ENCODE assay signal across 11 cellular contexts in the genomic region with DNA sequence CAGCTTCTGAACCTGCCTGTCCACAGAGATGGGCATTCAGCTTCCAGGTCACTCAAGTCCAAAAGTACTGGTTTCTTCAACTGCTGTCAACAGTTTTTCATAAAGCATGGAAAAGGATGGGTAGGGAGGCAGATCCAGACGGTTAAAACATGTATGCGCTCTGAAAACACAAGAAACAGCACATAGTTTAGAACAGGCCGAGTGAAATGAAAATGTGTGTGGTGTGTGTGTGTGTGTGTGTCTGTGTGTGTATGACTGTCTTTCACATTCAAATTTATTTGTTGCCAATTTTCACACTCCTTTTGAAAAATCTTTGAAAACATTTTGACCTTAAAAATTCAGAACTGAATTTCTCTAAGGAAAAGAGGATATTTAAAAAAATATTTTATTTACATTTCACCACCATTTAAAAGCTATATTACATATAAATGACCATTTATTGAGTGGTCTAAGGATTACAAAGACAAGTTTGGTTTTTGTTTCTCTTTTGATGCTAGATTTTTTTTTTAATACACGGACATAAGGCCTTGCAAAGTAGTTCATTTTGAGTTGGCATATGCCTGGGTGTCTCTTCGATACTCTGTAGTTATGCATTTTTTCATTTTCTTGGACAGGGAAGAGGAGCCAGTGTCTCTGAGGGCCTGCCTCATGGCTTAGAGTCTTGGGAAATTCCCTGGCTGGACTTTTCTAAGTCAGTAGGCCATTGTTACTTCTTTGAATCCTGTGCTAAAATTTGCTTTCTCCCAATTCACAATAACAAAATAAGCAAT. TPM values are rescaled to one million over a fixed set of nuclear protein-coding genes. Genes with fewer than 3 reads are reported as not detected.
DNase-seq lines count a peak whose midpoint lies in the region; ATAC-seq and TF ChIP-seq lines count a peak whose summit lies in the region.
"Had no signal": no experiment of that assay in that cellular context is flagged by ENCODE, and none has a peak within 500 bp of the region (broad histone marks: within the 10 kb centered on the region; RNA-seq: fewer than 3 reads in every experiment).

No MANE protein-coding gene starts in this region.

- no peak for TF ChIP-seq POLR2A in GM18505 (IDR thresholded peaks at IDR 0.05; ENCODE audit: borderline replicate concordance, extremely low read depth, insufficient read depth, insufficient read length)

- H3K4me3 Mint-ChIP-seq in activated naive CD4-positive, alpha-beta T cell treated with anti-CD3 and anti-CD28 coated beads for 36 hours = peak overlapping the region; percentile 15
- peak overlapping the region; percentile 63 for H3K4me3 Mint-ChIP-seq in T-helper 2 cell treated with Interferon-gamma antibody and Interleukin-4, amounts not matched to agents 5 μg/mL and 100 μg/mL, for 36 hours
- peak overlapping the region; percentile 62 for H3K4me3 Mint-ChIP-seq in stimulated activated effector memory CD8-positive, alpha-beta T cell treated with anti-CD3 and anti-CD28 coated beads, Interleukin-12 subunit alpha, Interleukin-12 subunit beta, amount 100 ng/mL, for 72 hours

- no peak for ATAC-seq in stimulated activated effector memory CD8-positive, alpha-beta T cell treated with anti-CD3 and anti-CD28 coated beads, Interleukin-12 subunit alpha, Interleukin-12 subunit beta, amount 100 ng/mL, for 72 hours
- ATAC-seq in HG03175 (IDR thresholded peaks at IDR 0.05; ENCODE audit: unreplicated experiment) = no peak
- no peak for ATAC-seq in GM18505 (IDR thresholded peaks at IDR 0.05; ENCODE audit: unreplicated experiment)

- no peaks in the 10 kb centered on the region for H3K9me3 Mint-ChIP-seq in activated naive CD4-positive, alpha-beta T cell treated with anti-CD3 and anti-CD28 coated beads for 36 hours
- H3K9me3 Mint-ChIP-seq in T-helper 2 cell treated with Interferon-gamma antibody and Interleukin-4, amounts not matched to agents 5 μg/mL and 100 μg/mL, for 36 hours = peaks cover 5% of the 10 kb centered on the region
- H3K9me3 Mint-ChIP-seq in stimulated activated effector memory CD8-positive, alpha-beta T cell treated with anti-CD3 and anti-CD28 coated beads, Interleukin-12 subunit alpha, Interleukin-12 subunit beta, amount 100 ng/mL, for 72 hours = no peaks in the 10 kb centered on the region

- H3K27ac Mint-ChIP-seq in activated naive CD4-positive, alpha-beta T cell treated with anti-CD3 and anti-CD28 coated beads for 36 hours = peak overlapping the region; percentile 56
- H3K27ac Mint-ChIP-seq in T-helper 2 cell treated with Interferon-gamma antibody and Interleukin-4, amounts not matched to agents 5 μg/mL and 100 μg/mL, for 36 hours = peak overlapping the region; percentile 85
- H3K27ac Mint-ChIP-seq in stimulated activated effector memory CD8-positive, alpha-beta T cell treated with anti-CD3 and anti-CD28 coated beads, Interleukin-12 subunit alpha, Interleukin-12 subunit beta, amount 100 ng/mL, for 72 hours = peak overlapping the region; percentile 92

- peaks cover 44% of the 10 kb centered on the region for H3K4me1 Mint-ChIP-seq in activated naive CD4-positive, alpha-beta T cell treated with anti-CD3 and anti-CD28 coated beads for 36 hours (ENCODE audit: low read depth)
- H3K4me1 Mint-ChIP-seq in T-helper 2 cell treated with Interferon-gamma antibody and Interleukin-4, amounts not matched to agents 5 μg/mL and 100 μg/mL, for 36 hours (ENCODE audit: low read depth) = peaks cover 42% of the 10 kb centered on the region
- H3K4me1 Mint-ChIP-seq in stimulated activated effector memory CD8-positive, alpha-beta T cell treated with anti-CD3 and anti-CD28 coated beads, Interleukin-12 subunit alpha, Interleukin-12 subunit beta, amount 100 ng/mL, for 72 hours = peaks cover 31% of the 10 kb centered on the region

- intact Hi-C loops in activated naive CD4-positive, alpha-beta T cell treated with anti-CD3 and anti-CD28 coated beads for 36 hours (cut with micrococcal nuclease) = loop anchor here (2.0 kb wide), 1 partner anchor 715 kb away; no protein-coding TSS in a partner anchor

- no peaks in the 10 kb centered on the region for H3K36me3 Mint-ChIP-seq in activated naive CD4-positive, alpha-beta T cell treated with anti-CD3 and anti-CD28 coated beads for 36 hours (ENCODE audit: low read depth)
- peaks cover 12% of the 10 kb centered on the region for H3K36me3 Mint-ChIP-seq in T-helper 2 cell treated with Interferon-gamma antibody and Interleukin-4, amounts not matched to agents 5 μg/mL and 100 μg/mL, for 36 hours (ENCODE audit: low read depth)
- no peaks in the 10 kb centered on the region for H3K36me3 Mint-ChIP-seq in stimulated activated effector memory CD8-positive, alpha-beta T cell treated with anti-CD3 and anti-CD28 coated beads, Interleukin-12 subunit alpha, Interleukin-12 subunit beta, amount 100 ng/mL, for 72 hours

- no peak for DNase-seq in activated naive CD4-positive, alpha-beta T cell treated with anti-CD3 and anti-CD28 coated beads for 36 hours
- DNase-seq in activated naive CD4-positive, alpha-beta T cell treated with anti-CD3 and anti-CD28 coated beads, Interleukin-2, amount 50 U/mL, for 16 hours = no peak
- no peak for DNase-seq in T-helper 2 cell treated with Interferon-gamma antibody and Interleukin-4, amounts not matched to agents 5 μg/mL and 100 μg/mL, for 36 hours (ENCODE audit: low spot score)
- DNase-seq in fibroblast of gingiva (ENCODE audit: low read depth) (peak; percentile 11), GM03348 (ENCODE audit: low spot score) (no peak)
- DNase-seq in stimulated activated effector memory CD8-positive, alpha-beta T cell treated with anti-CD3 and anti-CD28 coated beads, Interleukin-12 subunit alpha, Interleukin-12 subunit beta, amount 100 ng/mL, for 72 hours (ENCODE audit: low spot score in 2 of 2) = peak in 1 of 2 donors; percentile 61
- DNase-seq: DMS 273 treated with DMSO at 0.1 percent for 48 hours, GOT3, MG63 had no signal

- H3K27me3 Mint-ChIP-seq in activated naive CD4-positive, alpha-beta T cell treated with anti-CD3 and anti-CD28 coated beads for 36 hours (ENCODE audit: low read depth) = no peaks in the 10 kb centered on the region
- H3K27me3 Mint-ChIP-seq in T-helper 2 cell treated with Interferon-gamma antibody and Interleukin-4, amounts not matched to agents 5 μg/mL and 100 μg/mL, for 36 hours (ENCODE audit: low read depth) = no peaks in the 10 kb centered on the region

- CTCF ChIA-PET in activated naive CD4-positive, alpha-beta T cell treated with anti-CD3 and anti-CD28 coated beads for 36 hours (lab: Charles Lee) = interaction anchor here (0.7 to 1.5 kb wide), 9 partner anchors 9 to 123 kb away, joined by 3 to 6 read pairs (median 3); no protein-coding TSS in a partner anchor

RNA-seq across cellular contexts. Expression of a gene that starts 30.0 kb away (rescaled TPM):
- 100 to 1,000 TPM; 141 to 143 TPM for total RNA-seq in activated naive CD4-positive, alpha-beta T cell treated with anti-CD3 and anti-CD28 coated beads for 36 hours
